In the genomic region with DNA sequence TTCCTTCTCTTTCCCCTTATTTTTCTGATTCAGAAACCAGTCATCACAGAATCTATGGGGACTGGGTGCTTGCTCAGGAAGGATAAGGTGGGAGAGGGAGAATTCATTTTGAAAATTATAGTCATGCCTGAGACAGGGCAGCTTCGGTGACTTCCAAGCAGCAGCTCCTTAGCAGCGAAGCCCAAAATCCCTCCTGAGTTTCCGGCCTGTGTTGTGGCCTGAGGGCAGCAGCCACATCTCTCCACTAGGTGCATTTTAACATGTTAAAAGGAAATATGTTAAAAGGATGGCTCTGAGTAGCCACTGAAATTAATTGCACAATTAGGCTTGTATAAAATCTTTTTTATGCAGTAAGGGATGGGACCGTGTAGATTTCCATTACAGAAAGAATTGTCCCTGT, we compare ENCODE assay signal across 21 cellular contexts.
DNase-seq lines count a peak whose midpoint lies in the region; ATAC-seq, FAIRE-seq and TF ChIP-seq lines count a peak whose summit lies in the region.
"Had no signal": no experiment of that assay in that cellular context is flagged by ENCODE, and none has a peak within 500 bp of the region (broad histone marks: within the 10 kb centered on the region; RNA-seq: fewer than 3 reads in every experiment).

No MANE protein-coding gene starts in this region.

- no peak overlapping the region for H3K23ac ChIP-seq in mesendoderm (ENCODE audit: low read length)

- no peak for FAIRE-seq in small intestine (lab: Jason Lieb, UNC)
- FAIRE-seq: GM12878, H54, HepG2, HTR-8/SVneo had no signal

- H3K9me3 Mint-ChIP-seq in GM23338 (no peaks in the 10 kb centered on the region), endodermal cell (peaks cover 3% of the 10 kb centered on the region), MCF 10A (ENCODE audit: unreplicated experiment) (no peaks in the 10 kb centered on the region)
- H3K9me3 Mint-ChIP-seq: CD8-positive, alpha-beta T cell had no signal

- peak overlapping the region; percentile 43 for H2AFZ ChIP-seq in GM23338
- H2AFZ ChIP-seq: GM23248 had no signal

- CTCF ChIA-PET in MCF 10A (lab: Yijun Ruan, JAX): no interaction called here

- H3K56ac ChIP-seq in mesendoderm (ENCODE audit: low read length): no peak overlapping the region

- H3K9me3 ChIP-seq in HUES64 (ENCODE audit: insufficient read depth, low read depth, low read length) (no peaks in the 10 kb centered on the region), endodermal cell (ENCODE audit: control insufficient read depth, low read length) (no peaks in the 10 kb centered on the region), small intestine (ENCODE audit: control insufficient read depth, low read depth) (no peaks in the 10 kb centered on the region)
- H3K9me3 ChIP-seq: BLaER1 treated with 17β-estradiol and CSF1 and Interleukin-3, amounts not matched to agents 10 nM and 100 nM had no signal

- POLR2A ChIA-PET in MCF 10A (lab: Yijun Ruan, JAX): no interaction called here

- H3K36me3 Mint-ChIP-seq in GM23338 (ENCODE audit: low read depth): no peaks in the 10 kb centered on the region
- H3K36me3 Mint-ChIP-seq in endodermal cell (ENCODE audit: low read depth): peaks cover 44% of the 10 kb centered on the region
- H3K36me3 Mint-ChIP-seq in MCF 10A (ENCODE audit: insufficient read depth, unreplicated experiment): peaks cover 33% of the 10 kb centered on the region
- H3K36me3 Mint-ChIP-seq: CD8-positive, alpha-beta T cell had no signal

- H3K9ac ChIP-seq in HUES64 (ENCODE audit: low read depth, low read length): no peak overlapping the region
- no peak overlapping the region for H3K9ac ChIP-seq in endodermal cell (ENCODE audit: extremely low read depth, low read length, poor library complexity, severe bottlenecking)
- no peak overlapping the region for H3K9ac ChIP-seq in mesendoderm (ENCODE audit: low read length)
- H3K9ac ChIP-seq: BLaER1 treated with 17β-estradiol and CSF1 and Interleukin-3, amounts not matched to agents 10 nM and 100 nM; GM23248 had no signal

- no peak overlapping the region for H2BK15ac ChIP-seq in mesendoderm (replicated peaks; ENCODE audit: low read depth)

- H3K27me3 Mint-ChIP-seq in GM23338 (ENCODE audit: insufficient read depth, low read depth, poor library complexity): peaks cover 13% of the 10 kb centered on the region
- H3K27me3 Mint-ChIP-seq in endodermal cell (ENCODE audit: insufficient read depth): no peaks in the 10 kb centered on the region
- H3K27me3 Mint-ChIP-seq in MCF 10A (ENCODE audit: insufficient read depth, unreplicated experiment): no peaks in the 10 kb centered on the region
- H3K27me3 Mint-ChIP-seq: B cell, IgD-negative memory B cell had no signal

- 73% methylated on average over 4 of the region's 4 CpGs for WGBS in HUES64
- WGBS in endodermal cell (ENCODE audit: insufficient coverage in 1 of 2, insufficient read length in 1 of 2), 2 experiments: 89 to 91% methylated on average over 4 of the region's 4 CpGs
- WGBS in mesendoderm (ENCODE audit: extremely low coverage, insufficient coverage, low lambda C conversion rate): no CpG with 5 or more reads among the region's 4 CpGs
- WGBS in small intestine, 3 donors: 90 to 92% (median 92%) methylated on average over 4 of the region's 4 CpGs

- H3K79me1 ChIP-seq in mesendoderm (ENCODE audit: low read length): no peaks in the 10 kb centered on the region

- BruUV-seq in MCF 10A (replicated peaks; lab: Mats Ljungman, UMichigan): no TSS peak

- no peaks in the 10 kb centered on the region for H4K20me1 ChIP-seq in GM23338 (replicated peaks; ENCODE audit: insufficient read depth)
- H4K20me1 ChIP-seq: BLaER1 treated with 17β-estradiol and CSF1 and Interleukin-3, amounts not matched to agents 10 nM and 100 nM had no signal

- no peak overlapping the region for H2AK5ac ChIP-seq in mesendoderm (ENCODE audit: low read length)

- H3K79me2 ChIP-seq in GM23338 (replicated peaks; ENCODE audit: insufficient read depth): no peaks in the 10 kb centered on the region
- no peaks in the 10 kb centered on the region for H3K79me2 ChIP-seq in mesendoderm (ENCODE audit: control insufficient read depth, insufficient read depth, low read length)

- no peak overlapping the region for H3K4ac ChIP-seq in mesendoderm (ENCODE audit: low read depth, low read length)

- no peak overlapping the region for H4K5ac ChIP-seq in mesendoderm (ENCODE audit: low read length)

- H3K18ac ChIP-seq in mesendoderm (ENCODE audit: low read length): no peak overlapping the region

- H3K4me1 Mint-ChIP-seq in GM23338 (peaks cover 18% of the 10 kb centered on the region), endodermal cell (no peaks in the 10 kb centered on the region), MCF 10A (ENCODE audit: insufficient read depth, unreplicated experiment) (no peaks in the 10 kb centered on the region)
- H3K4me1 Mint-ChIP-seq: B cell, IgD-negative memory B cell had no signal

- no peak overlapping the region for H2BK5ac ChIP-seq in mesendoderm (ENCODE audit: low read length)

- H4K8ac ChIP-seq in mesendoderm (ENCODE audit: low read depth, low read length): no peak overlapping the region

- 0 out of 2 replicates have a peak overlapping the region, but pooled peaks have one; percentile 56 for H3K4me2 ChIP-seq in GM23338
- no peak overlapping the region for H3K4me2 ChIP-seq in mesendoderm (ENCODE audit: low read length)
- H3K4me2 ChIP-seq: BLaER1 treated with 17β-estradiol and CSF1 and Interleukin-3, amounts not matched to agents 10 nM and 100 nM had no signal

- H3K27ac ChIP-seq in GM23338 (ENCODE audit: low read depth) (no peak overlapping the region), HUES64 (ENCODE audit: low read depth, low read length) (peak overlapping the region; percentile 28; the same call in 1 of the 2 replicates), endodermal cell (ENCODE audit: low read depth, low read length) (no peak overlapping the region), mesendoderm (ENCODE audit: low read depth, low read length) (no peak overlapping the region), small intestine (ENCODE audit: low read depth in 1 of 2, low read length in 1 of 2) (no peak overlapping the region)
- H3K27ac ChIP-seq: BLaER1 treated with 17β-estradiol and CSF1 and Interleukin-3, amounts not matched to agents 10 nM and 100 nM; GM23248 had no signal

- no peaks in the 10 kb centered on the region for H3F3A ChIP-seq in GM23338 (replicated peaks; ENCODE audit: low read depth)

- H3K4me3 ChIP-seq in GM23338: no peak overlapping the region
- no peak overlapping the region for H3K4me3 ChIP-seq in HUES64 (ENCODE audit: low read length)
- no peak overlapping the region for H3K4me3 ChIP-seq in endodermal cell (ENCODE audit: low read length)
- no peak overlapping the region for H3K4me3 ChIP-seq in mesendoderm (ENCODE audit: low read length)
- no peak overlapping the region for H3K4me3 ChIP-seq in small intestine (ENCODE audit: low read depth in 1 of 2, low read length in 2 of 2)
- H3K4me3 ChIP-seq: BLaER1 treated with 17β-estradiol and CSF1 and Interleukin-3, amounts not matched to agents 10 nM and 100 nM; GM12878; GM23248 had no signal

- H3K27me3 ChIP-seq in GM23338 (ENCODE audit: insufficient read depth): no peaks in the 10 kb centered on the region
- no peaks in the 10 kb centered on the region for H3K27me3 ChIP-seq in HUES64 (ENCODE audit: insufficient read depth, low read length)
- no peaks in the 10 kb centered on the region for H3K27me3 ChIP-seq in endodermal cell (ENCODE audit: control insufficient read depth, insufficient read depth, low read length, poor library complexity, severe bottlenecking)
- no peaks in the 10 kb centered on the region for H3K27me3 ChIP-seq in mesendoderm (ENCODE audit: insufficient read depth, low read length, poor library complexity)
- no peaks in the 10 kb centered on the region for H3K27me3 ChIP-seq in small intestine (ENCODE audit: control insufficient read depth in 2 of 2, insufficient read depth in 2 of 2, low read length in 2 of 2)
- H3K27me3 ChIP-seq: BLaER1 treated with 17β-estradiol and CSF1 and Interleukin-3, amounts not matched to agents 10 nM and 100 nM had no signal

- intact Hi-C loops in MCF 10A (cut with micrococcal nuclease): no loop called here

- ATAC-seq in GM23338 (peak; percentile 67), HG02885 (IDR thresholded peaks at IDR 0.05; ENCODE audit: poor library complexity, unreplicated experiment) (no peak)
- ATAC-seq: CD8-positive, alpha-beta T cell; GM12878; HepG2 had no signal

- H3K27ac Mint-ChIP-seq in GM23338 (0 out of 2 replicates have a peak overlapping the region, but pooled peaks have one; percentile 70), endodermal cell (no peak overlapping the region), MCF 10A (ENCODE audit: low read depth, unreplicated experiment) (no peak overlapping the region)
- H3K27ac Mint-ChIP-seq: B cell; CD8-positive, alpha-beta T cell; IgD-negative memory B cell had no signal

- H3K4me3 Mint-ChIP-seq in GM23338 (no peak overlapping the region), endodermal cell (no peak overlapping the region), MCF 10A (ENCODE audit: unreplicated experiment) (no peak overlapping the region)
- H3K4me3 Mint-ChIP-seq: B cell; CD8-positive, alpha-beta T cell; IgD-negative memory B cell had no signal

- no peaks in the 10 kb centered on the region for H3K9me2 ChIP-seq in GM23338 (ENCODE audit: insufficient read depth)

- TF ChIP-seq CTCF in GM23338 (conservative IDR thresholded peaks at IDR 0.05; ENCODE audit: low read depth in 2 of 2): peak in 1 of 2 experiments; percentile 29; a peak in 1 of 4 replicates
- TF ChIP-seq CTCF in endodermal cell (conservative IDR thresholded peaks at IDR 0.05): peak; percentile 49
- TF ChIP-seq CTCF in MCF 10A (IDR thresholded peaks at IDR 0.05; ENCODE audit: unreplicated experiment): no peak

- H3K4me1 ChIP-seq in GM23338 (ENCODE audit: insufficient read depth): peaks cover 8% of the 10 kb centered on the region; the same call in 1 of the 2 replicates
- H3K4me1 ChIP-seq in HUES64 (ENCODE audit: insufficient read depth, low read length): peaks cover 11% of the 10 kb centered on the region; the same call in 1 of the 2 replicates
- H3K4me1 ChIP-seq in endodermal cell (ENCODE audit: control insufficient read depth, insufficient read depth, low read length): no peaks in the 10 kb centered on the region
- no peaks in the 10 kb centered on the region for H3K4me1 ChIP-seq in mesendoderm (ENCODE audit: control insufficient read depth, low read depth, low read length)
- no peaks in the 10 kb centered on the region for H3K4me1 ChIP-seq in small intestine (ENCODE audit: control insufficient read depth in 2 of 2, insufficient read depth in 1 of 2, low read depth in 1 of 2, low read length in 1 of 2)
- H3K4me1 ChIP-seq: BLaER1 treated with 17β-estradiol and CSF1 and Interleukin-3, amounts not matched to agents 10 nM and 100 nM had no signal

- no peak overlapping the region for H2BK120ac ChIP-seq in mesendoderm (ENCODE audit: low read depth, low read length)

- peak; percentile 37 for DNase-seq in GM23338 (ENCODE audit: low spot score)
- DNase-seq in endodermal cell: peak; percentile 59
- DNase-seq in mesendoderm: peak; percentile 37
- DNase-seq in MCF 10A (ENCODE audit: unreplicated experiment): no peak
- DNase-seq in small intestine: no peak
- no peak for DNase-seq in SW 1271 (lab: John Stamatoyannopoulos, UW)
- DNase-seq: 8988T; Calu3; CD8-positive, alpha-beta T cell; DMS79 treated with DMSO at 0.1 percent for 48 hours; GM23248; KBM-7 had no signal

- H3K36me3 ChIP-seq in GM23338 (ENCODE audit: insufficient read depth): no peaks in the 10 kb centered on the region
- H3K36me3 ChIP-seq in HUES64 (ENCODE audit: insufficient read depth, low read length): no peaks in the 10 kb centered on the region
- H3K36me3 ChIP-seq in endodermal cell (ENCODE audit: control insufficient read depth, insufficient read depth, low read length): peaks cover 49% of the 10 kb centered on the region
- H3K36me3 ChIP-seq in mesendoderm (ENCODE audit: control insufficient read depth, insufficient read depth, low read length): peaks cover 1% of the 10 kb centered on the region
- no peaks in the 10 kb centered on the region for H3K36me3 ChIP-seq in small intestine (ENCODE audit: control insufficient read depth in 2 of 2, insufficient read depth in 2 of 2, low read length in 2 of 2)
- H3K36me3 ChIP-seq: BLaER1 treated with 17β-estradiol and CSF1 and Interleukin-3, amounts not matched to agents 10 nM and 100 nM had no signal

Comparison
In these comparisons a context has a peak if more than half of its experiments do, and no peak if none do; other contexts are left out.
1. DNase-seq: peak in GM23338 (single experiment), endodermal cell (single experiment) and mesendoderm (single experiment); none in MCF 10A (single experiment), small intestine (single experiment) and SW 1271 (0 of 2).